Comparison of ENCODE assay signal across 8 cellular contexts in genomic region chr4:37686373-37687174, GRCh38. TPM values are rescaled to one million over a fixed set of nuclear protein-coding genes. Genes with fewer than 3 reads are reported as not detected.
DNase-seq lines count a peak whose midpoint lies in the region; ATAC-seq and TF ChIP-seq lines count a peak whose summit lies in the region.

Gene RELL1, minus strand, starts transcription at chr4:37686376. Its CDS starts 89 bp downstream, at chr4:37686287.

- H3F3A ChIP-seq in SU-DHL-6 (ENCODE audit: insufficient read depth), result peaks cover 17% of the 10 kb centered on the region

- H3K9me3 Mint-ChIP-seq in activated naive CD8-positive, alpha-beta T cell treated with anti-CD3 and anti-CD28 coated beads for 36 hours, result peaks cover 2% of the 10 kb centered on the region

- no peaks in the 10 kb centered on the region for H3K27me3 Mint-ChIP-seq in activated naive CD8-positive, alpha-beta T cell treated with anti-CD3 and anti-CD28 coated beads for 36 hours

- H3K27ac ChIP-seq in SU-DHL-6 (ENCODE audit: low read depth, low read length) (peak within 1 kb of the TSS; percentile 46), suprapubic skin (peak within 1 kb of the TSS; percentile 97)

- ATAC-seq in HG02678 (IDR thresholded peaks at IDR 0.05; ENCODE audit: unreplicated experiment), result peak; percentile 84

- H4K20me1 ChIP-seq in SU-DHL-6 (ENCODE audit: low read depth, low read length), result no peaks in the 10 kb centered on the region

- H3K9me3 ChIP-seq in SU-DHL-6 (ENCODE audit: insufficient read depth, low read length), result no peaks in the 10 kb centered on the region
- no peaks in the 10 kb centered on the region for H3K9me3 ChIP-seq in suprapubic skin

- no peak for TF ChIP-seq POLR2A in suprapubic skin (IDR thresholded peaks at IDR 0.05)

- peak within 1 kb of the TSS; percentile 94 for H3K27ac Mint-ChIP-seq in activated naive CD8-positive, alpha-beta T cell treated with anti-CD3 and anti-CD28 coated beads for 36 hours

- H3K4me3 Mint-ChIP-seq in activated naive CD8-positive, alpha-beta T cell treated with anti-CD3 and anti-CD28 coated beads for 36 hours, result peak within 1 kb of the TSS; percentile 88

- H2AFZ ChIP-seq in SU-DHL-6 (ENCODE audit: low read depth, low read length, severe bottlenecking), result peak within 1 kb of the TSS; percentile 79

- peak within 1 kb of the TSS; percentile 92 for H3K4me3 ChIP-seq in GM06990 (replicated peaks; ENCODE audit: low read depth, low read length)
- peak within 1 kb of the TSS; percentile 92 for H3K4me3 ChIP-seq in SU-DHL-6 (ENCODE audit: insufficient read depth, low read length, poor library complexity, severe bottlenecking)
- peak within 1 kb of the TSS; percentile 93 for H3K4me3 ChIP-seq in suprapubic skin

- H3K79me2 ChIP-seq in SU-DHL-6 (ENCODE audit: insufficient read depth, low read length), result peaks cover 17% of the 10 kb centered on the region

- peaks cover 37% of the 10 kb centered on the region for H3K4me1 Mint-ChIP-seq in activated naive CD8-positive, alpha-beta T cell treated with anti-CD3 and anti-CD28 coated beads for 36 hours

- no peaks in the 10 kb centered on the region for H3K36me3 ChIP-seq in GM06990 (ENCODE audit: control insufficient read depth, insufficient read depth, low read length)
- H3K36me3 ChIP-seq in SU-DHL-6 (ENCODE audit: low read length), result no peaks in the 10 kb centered on the region
- no peaks in the 10 kb centered on the region for H3K36me3 ChIP-seq in suprapubic skin

- DNase-seq in GM06990 (ENCODE audit: extremely low read depth, insufficient read length) (peak; percentile 98), NCI-H1105 treated with DMSO at 0.1 percent for 48 hours (lab: John Stamatoyannopoulos, UW) (peak; percentile 89), glomerular endothelial cell (ENCODE audit: extremely low read depth, low read depth, low spot score) (peak; percentile 97), occipital lobe (lab: John Stamatoyannopoulos, UW) (peak; percentile 100), suprapubic skin (ENCODE audit: low spot score in 2 of 2) (peak; percentile 99 to 100)
- peak; percentile 98 for DNase-seq in activated naive CD8-positive, alpha-beta T cell treated with anti-CD3 and anti-CD28 coated beads for 36 hours

- H3K36me3 Mint-ChIP-seq in activated naive CD8-positive, alpha-beta T cell treated with anti-CD3 and anti-CD28 coated beads for 36 hours, result peaks cover 16% of the 10 kb centered on the region

- peaks cover 36% of the 10 kb centered on the region for H3K4me1 ChIP-seq in suprapubic skin

- no peaks in the 10 kb centered on the region for H3K9me2 ChIP-seq in SU-DHL-6 (replicated peaks; ENCODE audit: insufficient read depth, low read length)

- TF ChIP-seq CTCF in GM06990 (IDR thresholded peaks at IDR 0.05; ENCODE audit: insufficient read depth, low read length, poor library complexity, severe bottlenecking) (no peak), SU-DHL-6 (IDR thresholded peaks at IDR 0.05; ENCODE audit: insufficient read depth, low read length, poor library complexity, severe bottlenecking) (no peak), suprapubic skin (IDR thresholded peaks at IDR 0.05) (no peak)

- 2% methylated on average over 48 of the region's 58 CpGs for WGBS in suprapubic skin

- H3K27me3 ChIP-seq in GM06990 (replicated peaks; ENCODE audit: control insufficient read depth, insufficient read depth, low read length), result no peaks in the 10 kb centered on the region
- H3K27me3 ChIP-seq in SU-DHL-6 (ENCODE audit: low read length), result no peaks in the 10 kb centered on the region
- H3K27me3 ChIP-seq in suprapubic skin, result no peaks in the 10 kb centered on the region

- H3K4me2 ChIP-seq in SU-DHL-6 (ENCODE audit: low read depth, low read length, poor library complexity, severe bottlenecking), result peak within 1 kb of the TSS; percentile 76

- TF ChIP-seq EP300 in suprapubic skin (IDR thresholded peaks at IDR 0.05), result no peak

- H3K9ac ChIP-seq in SU-DHL-6 (ENCODE audit: low read length), result peak within 1 kb of the TSS; percentile 81

RNA-seq across cellular contexts. Expression of gene RELL1, which starts in this region (rescaled TPM):
- total RNA-seq in activated naive CD8-positive, alpha-beta T cell treated with anti-CD3 and anti-CD28 coated beads for 36 hours, result 10 to 100 TPM; 16.6 to 16.7 TPM
- 199 and 213 TPM in 2 replicates for total RNA-seq in glomerular endothelial cell
- 40.6 TPM for total RNA-seq in occipital lobe
- total RNA-seq in suprapubic skin, result 10 to 100 TPM; 56.6 to 88.2 (median 66.7) TPM

Comparison
In these comparisons a context has a peak if more than half of its experiments do, and no peak if none do; other contexts are left out.
1. Peak in every context shown above with its lines: DNase-seq, ATAC-seq, H3K4me3 ChIP-seq and H3K27ac ChIP-seq.